In genomic region chr6:36061236-36061635, GRCh38 we compare ENCODE assay signal across 11 cellular contexts. TPM values are rescaled to one million over a fixed set of nuclear protein-coding genes. Genes with fewer than 3 reads are reported as not detected.
"Had no signal": no experiment of that assay in that cellular context is flagged by ENCODE, and none has a peak within 500 bp of the region (broad histone marks: within the 10 kb centered on the region; RNA-seq: fewer than 3 reads in every experiment).

No MANE protein-coding gene starts in this region.

- H3K27me3 Mint-ChIP-seq: IgD-negative memory B cell had no signal

- H3K4me3 Mint-ChIP-seq: HFFc6, IgD-negative memory B cell had no signal

- H3K27ac Mint-ChIP-seq: HFFc6, IgD-negative memory B cell had no signal

- H3K9me3 ChIP-seq: HAP-1 had no signal

- H3K9me3 Mint-ChIP-seq: HFFc6, IgD-negative memory B cell had no signal

- H3K4me1 ChIP-seq: HAP-1 had no signal

- H3K27ac ChIP-seq: GM23248 had no signal

- FAIRE-seq: HTR-8/SVneo had no signal

- DNase-seq: GM23248, GOT3, H7, HFFc6, KG1 had no signal

- H3K9ac ChIP-seq: GM23248 had no signal

- ATAC-seq: HCT116 had no signal

- H2AFZ ChIP-seq: GM23248 had no signal

- H3K4me3 ChIP-seq: GM23248, HAP-1 had no signal

RNA-seq across cellular contexts. Expression of gene SLC26A8, which starts 36.8 kb away (rescaled TPM):
- total RNA-seq: GM23248, H4, HFFc6, HT-29 had no signal
- polyA plus RNA-seq: GM23248, IgD-negative memory B cell had no signal
